In genomic region chr16:19375561-19376158, GRCh38 we compare ENCODE assay signal across 9 cellular contexts. TPM values are rescaled to one million over a fixed set of nuclear protein-coding genes. Genes with fewer than 3 reads are reported as not detected.
A peak's percentile ranks its signal among the peaks of the same experiment; 100 is the strongest.
DNase-seq lines count a peak whose midpoint lies in the region; ATAC-seq, FAIRE-seq and TF ChIP-seq lines count a peak whose summit lies in the region.
"Had no signal": no experiment of that assay in that cellular context is flagged by ENCODE, and none has a peak within 500 bp of the region (broad histone marks: within the 10 kb centered on the region; RNA-seq: fewer than 3 reads in every experiment).

No MANE protein-coding gene starts in this region.

- H3K4me1 ChIP-seq in PC-9 (replicated peaks; ENCODE audit: insufficient read depth) = no peaks in the 10 kb centered on the region; the same call in 1 of the 2 replicates

- H3K4me2 ChIP-seq in PC-9 = no peak overlapping the region

- no peaks in the 10 kb centered on the region for H3F3A ChIP-seq in PC-9 (ENCODE audit: insufficient read depth, low read depth)

- TF ChIP-seq CTCF in PC-9 (conservative IDR thresholded peaks at IDR 0.05) (peak; percentile 95), bronchial epithelial cell (IDR thresholded peaks at IDR 0.05; ENCODE audit: insufficient read depth, low read length, severe bottlenecking) (peak; percentile 59)

- ATAC-seq in left colon = peak; percentile 77
- no peak for ATAC-seq in GM18909 (IDR thresholded peaks at IDR 0.05; ENCODE audit: poor library complexity, unreplicated experiment)
- ATAC-seq: T-cell had no signal

- H3K9me3 ChIP-seq in PC-9 (ENCODE audit: insufficient read depth, low read depth) = no peaks in the 10 kb centered on the region

- no peak overlapping the region for H3K4me3 ChIP-seq in PC-9
- H3K4me3 ChIP-seq in bronchial epithelial cell (ENCODE audit: low read depth, low read length) = no peak overlapping the region

- H3K36me3 ChIP-seq in PC-9 (ENCODE audit: low read depth) (no peaks in the 10 kb centered on the region), bronchial epithelial cell (ENCODE audit: control insufficient read depth, insufficient read depth, low read length) (no peaks in the 10 kb centered on the region)

- intact Hi-C loops in PC-9 (cut with micrococcal nuclease; ENCODE audit: unreplicated experiment) (loop anchor here (1.0 to 10.0 kb wide), 7 partner anchors 91 to 392 kb away; partner anchors contain the start of genes CLEC19A and TMC7), left colon (cut with DNase I, micrococcal nuclease) (loop anchor here (2.0 to 10.0 kb wide), 2 partner anchors 289 to 291 kb away; no protein-coding TSS in a partner anchor)

- H2AFZ ChIP-seq in PC-9 = no peak overlapping the region

- no peaks in the 10 kb centered on the region for H3K27me3 ChIP-seq in PC-9 (ENCODE audit: insufficient read depth, low read depth)
- no peaks in the 10 kb centered on the region for H3K27me3 ChIP-seq in bronchial epithelial cell (ENCODE audit: control insufficient read depth, insufficient read depth, low read length)

- H4K20me1 ChIP-seq in PC-9 (ENCODE audit: insufficient read depth) = no peaks in the 10 kb centered on the region; the same call in 1 of the 2 replicates

- CTCF ChIA-PET in PC-9 (lab: Charles Lee) = no interaction called here

- POLR2A ChIA-PET in PC-9 (lab: Charles Lee; ENCODE audit: unreplicated experiment) = no interaction called here

- H3K79me2 ChIP-seq in PC-9 (ENCODE audit: low read depth) = no peaks in the 10 kb centered on the region

- no peak for FAIRE-seq in bronchial epithelial cell (lab: Jason Lieb, UNC)

- 0 out of 2 replicates have a peak overlapping the region, but pooled peaks have one; percentile 2 for H3K27ac ChIP-seq in PC-9

- no TSS peak for BruUV-seq in PC-9 (replicated peaks; lab: Mats Ljungman, UMichigan)

- DNase-seq in DMS114 treated with DMSO at 0.1 percent for 48 hours (lab: John Stamatoyannopoulos, UW; ENCODE audit: unreplicated experiment) (peak; percentile 61), HT1080 (ENCODE audit: low read depth) (peak; percentile 35), PC-9 (peak; percentile 55 to 62), bronchial epithelial cell (ENCODE audit: low read depth) (peak; percentile 52), left colon (peak in 1 of 2 donors; percentile 40)
- peak; percentile 15 for DNase-seq in stimulated activated CD8-positive, alpha-beta memory T cell treated with anti-CD3 and anti-CD28 coated beads, Interleukin-4, amount 100 ng/mL, for 24 hours (ENCODE audit: low read depth)
- DNase-seq in activated effector memory CD4-positive, alpha-beta T cell treated with Interleukin-2 at 50 U/mL for 16 hours = no peak

- H3K9me2 ChIP-seq in PC-9 (ENCODE audit: insufficient read depth) = no peaks in the 10 kb centered on the region

RNA-seq across cellular contexts. Expression of gene TMC5, which starts 42.0 kb away (rescaled TPM):
- not detected in 2 replicates for total RNA-seq in HT1080 (2014; rRNA removed; shearing (Covaris generic))
- polyA plus RNA-seq in HT1080 (2015; cell fraction: cytosol; rRNA removed) = not detected in 2 replicates
- polyA plus RNA-seq in HT1080 (2015; cell fraction: nucleus; rRNA removed) = 0.04 TPM in 1 of 2 replicates, not detected in the other
- total RNA-seq in PC-9 (2021) = 22.1 and 52.5 TPM in 2 replicates
- total RNA-seq in bronchial epithelial cell = 0.26 and 3.5 TPM in 2 replicates
- 100 to 1,000 TPM in 1 of 2 donors, 10 to 100 TPM in 1; 91.2 to 225 TPM for total RNA-seq in left colon
